In genomic region chr7:131555565-131556054, GRCh38 we compare ENCODE assay signal across 8 cellular contexts. TPM values are rescaled to one million over a fixed set of nuclear protein-coding genes. Genes with fewer than 3 reads are reported as not detected.
DNase-seq lines count a peak whose midpoint lies in the region; ATAC-seq, FAIRE-seq and TF ChIP-seq lines count a peak whose summit lies in the region.

No MANE protein-coding gene starts in this region.

- H2AFZ ChIP-seq in keratinocyte (ENCODE audit: control insufficient read depth, low read length) = no peak overlapping the region

- peaks cover 63% of the 10 kb centered on the region for H3K27me3 Mint-ChIP-seq in activated T-helper 2 cell treated with anti-CD3 and anti-CD28 coated beads, Interferon-gamma antibody, Interleukin-2, Interleukin-4, amounts not matched to agents 10 μg/mL and 5 μg/mL and 100 μg/mL, durations not matched to agents 14 hours and 24 hours and 36 hours (ENCODE audit: low read depth)

- FAIRE-seq in keratinocyte (lab: Jason Lieb, UNC) (no peak), GM19239 (lab: Jason Lieb, UNC) (no peak)

- ATAC-seq in HG03442 (IDR thresholded peaks at IDR 0.05; ENCODE audit: unreplicated experiment) = no peak

- H3K79me2 ChIP-seq in keratinocyte (ENCODE audit: control insufficient read depth, insufficient read depth, low read length) = no peaks in the 10 kb centered on the region

- H3K9me3 ChIP-seq in keratinocyte (ENCODE audit: control insufficient read depth, low read depth, low read length) (no peaks in the 10 kb centered on the region), suprapubic skin (no peaks in the 10 kb centered on the region)

- WGBS in suprapubic skin = 8% methylated on average over 21 of the region's 29 CpGs

- no peak for TF ChIP-seq POLR2A in suprapubic skin (IDR thresholded peaks at IDR 0.05)

- no peaks in the 10 kb centered on the region for H3K36me3 Mint-ChIP-seq in activated T-helper 2 cell treated with anti-CD3 and anti-CD28 coated beads, Interferon-gamma antibody, Interleukin-2, Interleukin-4, amounts not matched to agents 10 μg/mL and 5 μg/mL and 100 μg/mL, durations not matched to agents 14 hours and 24 hours and 36 hours (ENCODE audit: low read depth)

- peak overlapping the region; percentile 19 for H3K4me2 ChIP-seq in keratinocyte (ENCODE audit: control insufficient read depth, extremely low read depth, insufficient read depth, low read depth, low read length)

- peaks cover 6% of the 10 kb centered on the region for H3K4me1 Mint-ChIP-seq in activated T-helper 2 cell treated with anti-CD3 and anti-CD28 coated beads, Interferon-gamma antibody, Interleukin-2, Interleukin-4, amounts not matched to agents 10 μg/mL and 5 μg/mL and 100 μg/mL, durations not matched to agents 14 hours and 24 hours and 36 hours (ENCODE audit: low read depth)

- H3K27me3 ChIP-seq in keratinocyte (ENCODE audit: control insufficient read depth, extremely low read depth, insufficient read depth, low read length) (peaks cover 65% of the 10 kb centered on the region), suprapubic skin (peaks cover 12% of the 10 kb centered on the region)

- H3K27ac ChIP-seq in keratinocyte (ENCODE audit: control insufficient read depth, insufficient read depth, low read length) (no peak overlapping the region), suprapubic skin (no peak overlapping the region)

- H3K4me1 ChIP-seq in keratinocyte (ENCODE audit: control insufficient read depth, extremely low read depth, insufficient read depth, low read length) = peaks cover 8% of the 10 kb centered on the region
- H3K4me1 ChIP-seq in suprapubic skin = peaks cover 29% of the 10 kb centered on the region

- H4K20me1 ChIP-seq in keratinocyte (ENCODE audit: control insufficient read depth, extremely low read depth, insufficient read depth, low read length) = no peaks in the 10 kb centered on the region

- H3K27ac Mint-ChIP-seq in activated T-helper 2 cell treated with anti-CD3 and anti-CD28 coated beads, Interferon-gamma antibody, Interleukin-2, Interleukin-4, amounts not matched to agents 10 μg/mL and 5 μg/mL and 100 μg/mL, durations not matched to agents 14 hours and 24 hours and 36 hours = no peak overlapping the region

- no peak overlapping the region for H3K9ac ChIP-seq in keratinocyte (ENCODE audit: control insufficient read depth, extremely low read depth, insufficient read depth, low read length)

- peak overlapping the region; percentile 67 for H3K4me3 Mint-ChIP-seq in activated T-helper 2 cell treated with anti-CD3 and anti-CD28 coated beads, Interferon-gamma antibody, Interleukin-2, Interleukin-4, amounts not matched to agents 10 μg/mL and 5 μg/mL and 100 μg/mL, durations not matched to agents 14 hours and 24 hours and 36 hours (ENCODE audit: low read depth)

- H3K9me3 Mint-ChIP-seq in activated T-helper 2 cell treated with anti-CD3 and anti-CD28 coated beads, Interferon-gamma antibody, Interleukin-2, Interleukin-4, amounts not matched to agents 10 μg/mL and 5 μg/mL and 100 μg/mL, durations not matched to agents 14 hours and 24 hours and 36 hours = no peaks in the 10 kb centered on the region

- TF ChIP-seq CTCF in keratinocyte (optimal IDR thresholded peaks at IDR 0.05 in 1 of 3, IDR thresholded peaks at IDR 0.05 in 1 of 3, conservative IDR thresholded peaks at IDR 0.05 in 1 of 3; ENCODE audit: extremely low read depth in 1 of 3, insufficient read depth in 2 of 3, low read length in 3 of 3) (no peak), suprapubic skin (IDR thresholded peaks at IDR 0.05) (no peak)

- no peak overlapping the region for H3K4me3 ChIP-seq in keratinocyte (ENCODE audit: control insufficient read depth in 2 of 3, extremely low read depth in 1 of 3, insufficient read depth in 2 of 3, low read depth in 1 of 3, low read length in 3 of 3)
- H3K4me3 ChIP-seq in suprapubic skin = peak overlapping the region; percentile 69

- TF ChIP-seq EP300 in suprapubic skin (IDR thresholded peaks at IDR 0.05) = no peak

- dilution Hi-C loops in keratinocyte (cut with MboI; ENCODE audit: extremely low pct_ligation_motif_present, low sequenced_read_pairs) = no loop called here

- H3K36me3 ChIP-seq in keratinocyte (ENCODE audit: control insufficient read depth in 2 of 2, extremely low read depth in 1 of 2, insufficient read depth in 2 of 2, low read length in 2 of 2) (no peaks in the 10 kb centered on the region), suprapubic skin (no peaks in the 10 kb centered on the region)

- DNase-seq in stimulated activated CD4-positive, alpha-beta T cell treated with anti-CD3 and anti-CD28 coated beads, Interleukin-4, amount 100 ng/mL, for 1 hour = peak; percentile 21
- DNase-seq in stimulated activated CD4-positive, alpha-beta T cell treated with anti-CD3 and anti-CD28 coated beads, Interleukin-2, amount 100 ng/mL, for 48 hours = no peak
- DNase-seq in activated T-helper 2 cell treated with anti-CD3 and anti-CD28 coated beads, Interferon-gamma antibody, Interleukin-2, Interleukin-4, amounts not matched to agents 10 μg/mL and 5 μg/mL and 100 μg/mL, durations not matched to agents 14 hours and 24 hours and 36 hours (ENCODE audit: low spot score) = no peak
- no peak for DNase-seq in keratinocyte (ENCODE audit: low read depth, low spot score)
- DNase-seq in suprapubic skin (ENCODE audit: low spot score in 2 of 2) = no peak
- DNase-seq in GM19239 (ENCODE audit: insufficient read length, low spot score) = no peak
- DNase-seq in activated gamma-delta T cell (lab: John Stamatoyannopoulos, UW) = no peak

- intact Hi-C loops in activated T-helper 2 cell treated with anti-CD3 and anti-CD28 coated beads, Interferon-gamma antibody, Interleukin-2, Interleukin-4, amounts not matched to agents 10 μg/mL and 5 μg/mL and 100 μg/mL, durations not matched to agents 14 hours and 24 hours and 36 hours (cut with micrococcal nuclease) = no loop called here

- no peaks in the 10 kb centered on the region for H3K9me1 ChIP-seq in keratinocyte (ENCODE audit: control insufficient read depth, extremely low read depth, insufficient read depth, low read length)

RNA-seq across cellular contexts. Expression of gene PODXL, which starts 0.8 kb away (rescaled TPM):
- total RNA-seq in activated T-helper 2 cell treated with anti-CD3 and anti-CD28 coated beads, Interferon-gamma antibody, Interleukin-2, Interleukin-4, amounts not matched to agents 10 μg/mL and 5 μg/mL and 100 μg/mL, durations not matched to agents 14 hours and 24 hours and 36 hours = 0.68 and 0.76 TPM in 2 replicates
- 0.04 to 0.08 TPM (median 0.08 TPM) in 3 replicates for polyA plus RNA-seq in keratinocyte
- polyA plus RNA-seq in keratinocyte (2011; ENCODE audit: low read depth) = 0.05 TPM
- 0.05 and 0.06 TPM in 2 replicates for polyA plus RNA-seq in keratinocyte (2011; cell fraction: cytosol; rRNA removed)
- polyA plus RNA-seq in keratinocyte (2011; cell fraction: nucleus; rRNA removed) = 0.08 and 0.17 TPM in 2 replicates
- 0.11 and 0.24 TPM in 2 replicates for polyA plus RNA-seq in keratinocyte (2012; ENCODE audit: low replicate concordance)
- 0.03 to 0.48 TPM in 2 of 3 replicates, not detected in the other for polyA minus RNA-seq in keratinocyte
- polyA minus RNA-seq in keratinocyte (2011; cell fraction: cytosol; rRNA and poly(A)+ RNA removed) = 9.4 TPM
- 0.78 and 2.4 TPM in 2 replicates for polyA minus RNA-seq in keratinocyte (2011; cell fraction: nucleus; rRNA and poly(A)+ RNA removed)
- total RNA-seq in suprapubic skin = 10 to 100 TPM; 10.2 to 27.9 (median 17.8) TPM
